In the genomic region with DNA sequence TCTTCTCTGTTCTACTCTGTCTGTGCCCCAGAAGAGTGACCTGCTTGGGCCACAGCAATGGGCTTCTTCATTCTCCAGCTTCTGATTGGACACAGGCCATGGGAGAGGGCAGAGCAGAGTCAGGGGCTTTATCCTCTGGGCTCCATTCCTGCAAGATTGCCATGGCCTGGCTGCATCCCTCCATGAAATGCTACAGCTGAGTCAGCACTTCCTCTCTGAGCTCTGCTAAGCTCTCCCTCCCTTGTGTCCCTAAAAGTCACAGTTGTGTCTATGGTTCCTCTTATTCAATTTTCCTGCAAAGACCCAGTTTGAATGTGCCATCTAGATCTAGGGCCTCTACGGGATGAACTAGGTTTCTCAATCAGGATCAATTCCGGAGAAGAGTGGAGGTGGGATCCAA, we compare ENCODE assay signal across 8 cellular contexts.
"Had no signal": no experiment of that assay in that cellular context is flagged by ENCODE, and none has a peak within 500 bp of the region (broad histone marks: within the 10 kb centered on the region; RNA-seq: fewer than 3 reads in every experiment).

No MANE protein-coding gene starts in this region.

- H3K27ac ChIP-seq: HL-60 had no signal

- H3K4me2 ChIP-seq: GM23338 had no signal

- H3K36me3 ChIP-seq: HAP-1 had no signal

- H3K9me3 ChIP-seq: HAP-1 had no signal

- DNase-seq: H7, HFFc6, Kasumi-1, KG1 had no signal

- H3K4me3 ChIP-seq: GM23338, HAP-1 had no signal

- H2AFZ ChIP-seq: GM23338 had no signal

- H3K4me1 ChIP-seq: HAP-1 had no signal

- ATAC-seq: GM23338, HCT116 had no signal
